8 cellular contexts compared by ENCODE assay signal in genomic region chr15:75842722-75843617, GRCh38. TPM values are rescaled to one million over a fixed set of nuclear protein-coding genes. Genes with fewer than 3 reads are reported as not detected.
DNase-seq lines count a peak whose midpoint lies in the region; ATAC-seq and TF ChIP-seq lines count a peak whose summit lies in the region.

TSS of gene UBE2Q2 (plus strand) at chr15:75843447. CDS start at chr15:75843667, 220 bp downstream.

- H3K4me1 Mint-ChIP-seq in CD4-positive, alpha-beta memory T cell, result peaks cover 32 to 54% (median 48%) of the 10 kb centered on the region in 4 donors

- peak within 1 kb of the TSS; percentile 97 for H4K5ac ChIP-seq in IMR-90 (ENCODE audit: low read depth, low read length)

- no peaks in the 10 kb centered on the region for H3K9me3 ChIP-seq in CD4-positive, alpha-beta memory T cell (ENCODE audit: control insufficient read depth in 1 of 2, low read length in 2 of 2)
- H3K9me3 ChIP-seq in IMR-90 (ENCODE audit: control insufficient read depth, insufficient read depth, low read length), result no peaks in the 10 kb centered on the region
- H3K9me3 ChIP-seq in neuron (ENCODE audit: low read length), result no peaks in the 10 kb centered on the region
- H3K9me3 ChIP-seq in subcutaneous abdominal adipose tissue (ENCODE audit: control insufficient read depth in 5 of 5, low read length in 5 of 5), result no peaks in the 10 kb centered on the region

- peaks cover 10% of the 10 kb centered on the region; the same call in 1 of the 2 replicates for H3K9me1 ChIP-seq in IMR-90 (ENCODE audit: insufficient read depth, low read length)

- H3K79me1 ChIP-seq in IMR-90 (ENCODE audit: low read depth in 1 of 2, low read length in 2 of 2), result peaks cover 14 to 29% of the 10 kb centered on the region in 2 experiments; a peak in 3 of 4 replicates

- peak within 1 kb of the TSS; percentile 82 for H3K56ac ChIP-seq in IMR-90 (ENCODE audit: extremely low read depth, insufficient read depth, low read length)

- no peaks in the 10 kb centered on the region for H3K27me3 ChIP-seq in CD4-positive, alpha-beta memory T cell (ENCODE audit: insufficient read depth, low read length)
- H3K27me3 ChIP-seq in IMR-90 (ENCODE audit: control insufficient read depth, insufficient read depth, low read length), result no peaks in the 10 kb centered on the region
- H3K27me3 ChIP-seq in foreskin keratinocyte, result no peaks in the 10 kb centered on the region
- peaks cover 5% of the 10 kb centered on the region for H3K27me3 ChIP-seq in neuron (ENCODE audit: insufficient read depth, low read length)
- H3K27me3 ChIP-seq in subcutaneous abdominal adipose tissue (ENCODE audit: control insufficient read depth in 5 of 5, insufficient read depth in 4 of 5, low read length in 5 of 5), result no peaks in the 10 kb centered on the region

- H3K27me3 Mint-ChIP-seq in CD4-positive, alpha-beta memory T cell, result no peaks in the 10 kb centered on the region

- peak within 1 kb of the TSS; percentile 77; the same call in 2 of the 3 replicates for H2BK15ac ChIP-seq in IMR-90 (ENCODE audit: low read depth, low read length)

- peak within 1 kb of the TSS; percentile 99 for H3K23ac ChIP-seq in IMR-90 (ENCODE audit: low read depth, low read length)

- peak within 1 kb of the TSS; percentile 91 to 98 (median 96) for H3K27ac Mint-ChIP-seq in CD4-positive, alpha-beta memory T cell

- H2BK120ac ChIP-seq in IMR-90 (ENCODE audit: low read depth, low read length), result peak within 1 kb of the TSS; percentile 68

- dilution Hi-C loops in IMR-90 (cut with HindIII; ENCODE audit: low sequenced_read_pairs, unreplicated experiment), result no loop called here

- peak within 1 kb of the TSS; percentile 99 for H2AK9ac ChIP-seq in IMR-90 (replicated peaks; ENCODE audit: low read depth, low read length, poor library complexity)

- 6% methylated on average over 14 of the region's 101 CpGs; no CpG with 5 or more reads in 1 of the 2 experiments for WGBS in IMR-90 (ENCODE audit: extremely low coverage in 2 of 2, insufficient read length in 1 of 2), 2 experiments

- H3K36me3 ChIP-seq in CD4-positive, alpha-beta memory T cell (ENCODE audit: insufficient read depth, low read length), result peaks cover 4% of the 10 kb centered on the region
- H3K36me3 ChIP-seq in IMR-90 (ENCODE audit: control insufficient read depth, insufficient read depth, low read length), result peaks cover 1% of the 10 kb centered on the region; the same call in 1 of the 2 replicates
- H3K36me3 ChIP-seq in neuron (ENCODE audit: insufficient read depth, low read length), result no peaks in the 10 kb centered on the region
- no peaks in the 10 kb centered on the region for H3K36me3 ChIP-seq in subcutaneous abdominal adipose tissue (ENCODE audit: control insufficient read depth in 5 of 5, insufficient read depth in 5 of 5, low read length in 5 of 5)

- TF ChIP-seq RAD21 in IMR-90 (IDR thresholded peaks at IDR 0.05; ENCODE audit: low read length), result no peak

- peaks cover 3 to 13% of the 10 kb centered on the region in 2 donors for H3K36me3 Mint-ChIP-seq in CD4-positive, alpha-beta memory T cell

- peaks cover 40% of the 10 kb centered on the region for H3K4me1 ChIP-seq in CD4-positive, alpha-beta memory T cell (ENCODE audit: insufficient read depth, low read length)
- H3K4me1 ChIP-seq in IMR-90 (ENCODE audit: control insufficient read depth, insufficient read depth, low read length) (peaks cover 8% of the 10 kb centered on the region), foreskin keratinocyte (peaks cover 12% of the 10 kb centered on the region), neuron (ENCODE audit: insufficient read depth, low read length) (peaks cover 29% of the 10 kb centered on the region), subcutaneous abdominal adipose tissue (ENCODE audit: control insufficient read depth in 5 of 5, insufficient read depth in 5 of 5, low read length in 5 of 5) (peaks cover 0 to 50% (median 33%) of the 10 kb centered on the region in 5 donors)

- peak within 1 kb of the TSS; percentile 26; the same call in 1 of the 2 replicates for H2BK20ac ChIP-seq in IMR-90 (ENCODE audit: low read depth, low read length)

- H2AK5ac ChIP-seq in IMR-90 (ENCODE audit: low read depth, low read length), result peak within 1 kb of the TSS; percentile 98

- H4K91ac ChIP-seq in IMR-90 (ENCODE audit: insufficient read depth, low read depth, low read length), result peak within 1 kb of the TSS; percentile 93

- peaks cover 25% of the 10 kb centered on the region for H4K20me1 ChIP-seq in IMR-90 (ENCODE audit: insufficient read depth, low read length)

- BruUV-seq in IMR-90 (replicated peaks; lab: Mats Ljungman, UMichigan), result no TSS peak

- intact Hi-C loops in CD4-positive, alpha-beta memory T cell (cut with micrococcal nuclease), result loop anchor here (1.0 to 5.0 kb wide), 3 partner anchors 32 to 391 kb away; partner anchors contain the start of genes FBXO22 and SIN3A
- intact Hi-C loops in IMR-90 (cut with micrococcal nuclease), result no loop called here

- peak within 1 kb of the TSS; percentile 92 to 99 (median 96) for H3K4me3 Mint-ChIP-seq in CD4-positive, alpha-beta memory T cell

- H3K4me3 ChIP-seq in CD4-positive, alpha-beta memory T cell (ENCODE audit: low read length in 2 of 2), result peak within 1 kb of the TSS; percentile 57 to 71
- peak within 1 kb of the TSS; percentile 99 for H3K4me3 ChIP-seq in IMR-90 (ENCODE audit: insufficient read depth, low read depth, low read length)
- peak within 1 kb of the TSS; percentile 97 for H3K4me3 ChIP-seq in neuron (ENCODE audit: low read length)
- peak within 1 kb of the TSS; percentile 89 to 96 (median 91) for H3K4me3 ChIP-seq in subcutaneous abdominal adipose tissue (ENCODE audit: low read depth in 1 of 5, low read length in 5 of 5)

- H4K8ac ChIP-seq in IMR-90 (ENCODE audit: low read depth in 2 of 2, low read length in 2 of 2), result peak within 1 kb of the TSS; percentile 82 to 98

- peak within 1 kb of the TSS; percentile 80 for H2BK5ac ChIP-seq in IMR-90 (ENCODE audit: low read depth, low read length, poor library complexity, severe bottlenecking)

- peak within 1 kb of the TSS; percentile 99 for H3K14ac ChIP-seq in IMR-90 (replicated peaks; ENCODE audit: low read depth, low read length)

- H2AFZ ChIP-seq in IMR-90 (replicated peaks; ENCODE audit: low read length, poor library complexity), result peak within 1 kb of the TSS; percentile 98
- peak within 1 kb of the TSS; percentile 95 for H2AFZ ChIP-seq in neuron (ENCODE audit: low read depth, low read length)

- peak within 1 kb of the TSS; percentile 67 for H3K27ac ChIP-seq in CD4-positive, alpha-beta memory T cell (ENCODE audit: low read depth, low read length)
- H3K27ac ChIP-seq in IMR-90 (ENCODE audit: insufficient read depth, low read length) (peak within 1 kb of the TSS; percentile 91), foreskin keratinocyte (peak within 1 kb of the TSS; percentile 90), subcutaneous abdominal adipose tissue (ENCODE audit: low read depth, low read length) (peak within 1 kb of the TSS; percentile 75)

- peaks cover 0 to 2% (median 0%) of the 10 kb centered on the region in 8 donors for H3K9me3 Mint-ChIP-seq in CD4-positive, alpha-beta memory T cell

- CTCF ChIA-PET in CD4-positive, alpha-beta memory T cell (lab: Charles Lee; ENCODE audit: partially characterized antibody), result interaction anchor here (1.2 to 1.5 kb wide), 2 partner anchors 32 to 40 kb away, joined by 3 to 4 read pairs; no protein-coding TSS in a partner anchor
- CTCF ChIA-PET in IMR-90 (lab: Yijun Ruan, JAX), result interaction anchor here (1.0 to 1.3 kb wide), 2 partner anchors 10 to 40 kb away, joined by 4 read pairs; no protein-coding TSS in a partner anchor

- peak within 1 kb of the TSS; percentile 95 for H3K4me2 ChIP-seq in IMR-90 (ENCODE audit: low read depth, low read length)

- POLR2A ChIA-PET in CD4-positive, alpha-beta memory T cell (lab: Charles Lee; ENCODE audit: partially characterized antibody), result interaction anchor here (0.8 to 4.1 kb wide), 10 partner anchors 10 to 642 kb away, joined by 3 to 30 read pairs (median 3); partner anchors contain the start of genes C15orf39, FBXO22, IMP3 and SNUPN
- POLR2A ChIA-PET in IMR-90 (lab: Charles Lee; ENCODE audit: unreplicated experiment), result interaction anchor here (0.5 to 0.6 kb wide), 2 partner anchors 11 to 99 kb away, joined by 3 to 4 read pairs; no protein-coding TSS in a partner anchor

- ATAC-seq in GM21367 (IDR thresholded peaks at IDR 0.05; ENCODE audit: unreplicated experiment), result peak; percentile 42
- ATAC-seq in IMR-90 (ENCODE audit: low read depth), result peak; percentile 68
- peak; percentile 57 for ATAC-seq in foreskin keratinocyte

- H3K4ac ChIP-seq in IMR-90 (ENCODE audit: low read depth, low read length), result peak within 1 kb of the TSS; percentile 98

- H3K18ac ChIP-seq in IMR-90 (ENCODE audit: low read depth, low read length), result peak within 1 kb of the TSS; percentile 97

- in situ Hi-C loops in IMR-90 (cut with MboI; ENCODE audit: low sequenced_read_pairs), result no loop called here

- peak; percentile 66 for TF ChIP-seq POLR2A in IMR-90 (IDR thresholded peaks at IDR 0.05; ENCODE audit: low read depth, low read length)

- H3K9ac ChIP-seq in IMR-90 (ENCODE audit: low read depth, low read length) (peak within 1 kb of the TSS; percentile 98), subcutaneous abdominal adipose tissue (ENCODE audit: low read length in 5 of 5) (peak within 1 kb of the TSS; percentile 70 to 87 (median 85))

- TF ChIP-seq CTCF in IMR-90 (conservative IDR thresholded peaks at IDR 0.05; ENCODE audit: low read depth, low read length) (no peak), foreskin keratinocyte (conservative IDR thresholded peaks at IDR 0.05) (no peak)

- DNase-seq in CD4-positive, alpha-beta memory T cell, result peak; percentile 69 to 78 (median 71)
- DNase-seq in IMR-90, result peak; percentile 62
- DNase-seq in SIG-M5 (lab: John Stamatoyannopoulos, UW), result peak; percentile 2
- DNase-seq in activated gamma-delta T cell treated with Interleukin-2 at 50 U/mL for 16 hours, result peak; percentile 66
- DNase-seq in foreskin keratinocyte, result peak; percentile 20 to 51

TF ChIP-seq in IMR-90, 13 proteins besides CTCF, POLR2A, EP300 and RAD21 (continues in another document):
- peak; percentile 83 for TF ChIP-seq MXI1 (IDR thresholded peaks at IDR 0.05; ENCODE audit: borderline replicate concordance, low read depth, low read length)
- TF ChIP-seq BHLHE40 (IDR thresholded peaks at IDR 0.05; ENCODE audit: low read depth, low read length), result peak; percentile 83

RNA-seq across cellular contexts. Expression of gene UBE2Q2, which starts in this region (rescaled TPM):
- total RNA-seq in CD4-positive, alpha-beta memory T cell, result 10 to 100 TPM; 38.0 to 42.9 TPM
- polyA plus RNA-seq in CD4-positive, alpha-beta memory T cell, result 10 to 100 TPM; 58.9 to 67.1 TPM
- total RNA-seq in IMR-90 (2012; rRNA removed) (28.9 and 44.2 TPM in 2 replicates), foreskin keratinocyte (32.1 and 34.5 TPM in 2 replicates)
- polyA plus RNA-seq in IMR-90 (2012; rRNA removed) (14.0 and 18.0 TPM in 2 replicates), foreskin keratinocyte (17.4 and 18.9 TPM in 2 replicates)
- polyA plus RNA-seq in IMR-90 (2012; cell fraction: cytosol; rRNA removed), result 3.6 and 7.7 TPM in 2 replicates
- 6.6 and 18.5 TPM in 2 replicates for polyA plus RNA-seq in IMR-90 (2012; cell fraction: nucleus; rRNA removed; ENCODE audit: low replicate concordance)

Comparison
In these comparisons a context has a peak if more than half of its experiments do, and no peak if none do; other contexts are left out.
1. Peak in every context shown above with its lines: DNase-seq, ATAC-seq, H3K4me3 ChIP-seq and H3K27ac ChIP-seq.
2. DNase-seq: peak in every context shown above with its lines; median percentile 71 in CD4-positive, alpha-beta memory T cell; 66 in activated gamma-delta T cell treated with Interleukin-2 at 50 U/mL for 16 hours; 62 in IMR-90; 36 in foreskin keratinocyte; 2 in SIG-M5.